29 cellular contexts compared by ENCODE assay signal in genomic region chr2:193537531-193537930, GRCh38.
"Had no signal": no experiment of that assay in that cellular context is flagged by ENCODE, and none has a peak within 500 bp of the region (broad histone marks: within the 10 kb centered on the region; RNA-seq: fewer than 3 reads in every experiment).

No MANE protein-coding gene starts in this region.

- ATAC-seq: activated naive CD4-positive, alpha-beta T cell treated with anti-CD3 and anti-CD28 coated beads, Interleukin-2, amount 50 U/mL, for 72 hours; activated T-cell treated with anti-CD3 and anti-CD28 coated beads, Interleukin-2, amount 50 U/mL, for 72 hours; effector memory CD8-positive, alpha-beta T cell had no signal

- DNase-seq: activated CD4-positive, alpha-beta memory T cell treated with anti-CD3 and anti-CD28 coated beads, Interleukin-2, amount 10 ng/mL, durations not matched to agents 7 days and 5 days; activated CD4-positive, alpha-beta T cell treated with anti-CD3 and anti-CD28 coated beads for 1 hour; activated CD4-positive, alpha-beta T cell treated with anti-CD3 and anti-CD28 coated beads for 4 hours; activated CD4-positive, alpha-beta T cell treated with anti-CD3 and anti-CD28 coated beads, Interleukin-2, amount 10 ng/mL, durations not matched to agents 7 days and 5 days; activated CD4-positive, alpha-beta T cell treated with anti-CD3 and anti-CD28 coated beads, Interleukin-2, amount 50 U/mL, for 4 hours; activated CD8-positive, alpha-beta memory T cell treated with anti-CD3 and anti-CD28 coated beads, Interleukin-2, amount 50 U/mL, for 48 hours; activated gamma-delta T cell; activated naive CD4-positive, alpha-beta T cell; activated naive CD4-positive, alpha-beta T cell treated with anti-CD3 and anti-CD28 coated beads, Interleukin-2, amount 10 ng/mL, durations not matched to agents 7 days and 5 days; activated naive CD8-positive, alpha-beta T cell treated with anti-CD3 and anti-CD28 coated beads, Interleukin-2, amount 10 ng/mL, durations not matched to agents 7 days and 5 days; activated T-cell treated with anti-CD3 and anti-CD28 coated beads for 4 hours; activated T-cell treated with anti-CD3 and anti-CD28 coated beads, Interleukin-2, amount 50 U/mL, for 24 hours; activated T-cell treated with anti-CD3 and anti-CD28 coated beads, Interleukin-2, amount 50 U/mL, for 72 hours; brain microvascular endothelial cell; cortex of kidney; dermis blood vessel endothelial cell; effector CD4-positive, alpha-beta T cell; effector memory CD8-positive, alpha-beta T cell; erythroblast; foreskin fibroblast; head of caudate nucleus; hippocampal formation; T-helper 2 cell had no signal

- H3K9me3 ChIP-seq: esophagus muscularis mucosa had no signal

- H3K27ac ChIP-seq: brain microvascular endothelial cell, esophagus muscularis mucosa had no signal

- H3K4me3 ChIP-seq: esophagus muscularis mucosa had no signal

- H3K4me1 ChIP-seq: esophagus muscularis mucosa had no signal

- FAIRE-seq: astrocyte, bronchial epithelial cell, colon, frontal cortex had no signal

- H3K36me3 ChIP-seq: brain microvascular endothelial cell, esophagus muscularis mucosa had no signal

- H3K27me3 ChIP-seq: brain microvascular endothelial cell, esophagus muscularis mucosa had no signal
